In the genomic region with DNA sequence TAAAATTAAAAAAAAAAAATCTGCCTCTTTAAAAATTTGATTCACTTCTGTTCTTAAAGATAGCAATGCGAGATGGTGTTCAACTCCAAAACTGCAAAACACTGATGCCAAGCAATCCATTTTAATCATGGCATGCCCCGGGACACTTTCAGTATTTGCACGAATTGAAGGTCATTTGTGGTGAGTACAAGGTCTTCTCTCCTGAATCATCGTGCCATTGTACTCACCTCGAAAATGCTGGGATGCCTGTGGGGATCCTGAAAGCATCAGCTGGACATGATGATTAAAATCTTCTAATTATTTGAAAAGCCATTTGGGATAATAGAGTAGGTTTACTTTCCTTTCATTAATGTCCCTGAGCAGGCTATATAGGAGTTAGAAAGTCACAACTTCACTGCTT, we compare ENCODE assay signal across 16 cellular contexts.
DNase-seq lines count a peak whose midpoint lies in the region; ATAC-seq and TF ChIP-seq lines count a peak whose summit lies in the region.
"Had no signal": no experiment of that assay in that cellular context is flagged by ENCODE, and none has a peak within 500 bp of the region (broad histone marks: within the 10 kb centered on the region; RNA-seq: fewer than 3 reads in every experiment).

No MANE protein-coding gene starts in this region.

- H3K4me1 ChIP-seq in osteoblast (ENCODE audit: insufficient read depth, low read length) = peaks cover 19% of the 10 kb centered on the region

- H3K36me3 ChIP-seq in osteoblast (ENCODE audit: insufficient read depth, low read length) = no peaks in the 10 kb centered on the region
- H3K36me3 ChIP-seq: brain microvascular endothelial cell had no signal

- no peak overlapping the region for H3K27ac Mint-ChIP-seq in type B pancreatic cell
- no peak overlapping the region for H3K27ac Mint-ChIP-seq in activated T-helper 2 cell treated with anti-CD3 and anti-CD28 coated beads, Interferon-gamma antibody, Interleukin-2, Interleukin-4, amounts not matched to agents 10 μg/mL and 5 μg/mL and 100 μg/mL, durations not matched to agents 14 hours and 24 hours and 36 hours
- H3K27ac Mint-ChIP-seq: activated CD4-positive, alpha-beta T cell treated with anti-CD3 and anti-CD28 coated beads, Interleukin-2, amount 10 ng/mL, durations not matched to agents 7 days and 5 days; activated naive CD4-positive, alpha-beta T cell treated with anti-CD3 and anti-CD28 coated beads, Interleukin-2, amount 10 ng/mL, durations not matched to agents 7 days and 5 days had no signal

- no peaks in the 10 kb centered on the region for H3K36me3 Mint-ChIP-seq in type B pancreatic cell
- no peaks in the 10 kb centered on the region for H3K36me3 Mint-ChIP-seq in activated T-helper 2 cell treated with anti-CD3 and anti-CD28 coated beads, Interferon-gamma antibody, Interleukin-2, Interleukin-4, amounts not matched to agents 10 μg/mL and 5 μg/mL and 100 μg/mL, durations not matched to agents 14 hours and 24 hours and 36 hours (ENCODE audit: low read depth)
- H3K36me3 Mint-ChIP-seq: activated naive CD4-positive, alpha-beta T cell treated with anti-CD3 and anti-CD28 coated beads, Interleukin-2, amount 10 ng/mL, durations not matched to agents 7 days and 5 days had no signal

- H3K4me3 Mint-ChIP-seq in type B pancreatic cell = no peak overlapping the region
- H3K4me3 Mint-ChIP-seq in activated T-helper 2 cell treated with anti-CD3 and anti-CD28 coated beads, Interferon-gamma antibody, Interleukin-2, Interleukin-4, amounts not matched to agents 10 μg/mL and 5 μg/mL and 100 μg/mL, durations not matched to agents 14 hours and 24 hours and 36 hours (ENCODE audit: low read depth) = no peak overlapping the region
- H3K4me3 Mint-ChIP-seq: activated CD4-positive, alpha-beta T cell treated with anti-CD3 and anti-CD28 coated beads, Interleukin-2, amount 10 ng/mL, durations not matched to agents 7 days and 5 days; activated naive CD4-positive, alpha-beta T cell treated with anti-CD3 and anti-CD28 coated beads, Interleukin-2, amount 10 ng/mL, durations not matched to agents 7 days and 5 days had no signal

- no peak overlapping the region for H3K4me3 ChIP-seq in osteoblast (ENCODE audit: insufficient read depth, low read length)
- H3K4me3 ChIP-seq: GM12878 had no signal

- H3K4me2 ChIP-seq in osteoblast (ENCODE audit: insufficient read depth, low read length) = peak overlapping the region; percentile 20

- TF ChIP-seq CTCF in osteoblast (IDR thresholded peaks at IDR 0.05; ENCODE audit: extremely low read depth, low read depth, low read length) (no peak), type B pancreatic cell (conservative IDR thresholded peaks at IDR 0.05) (no peak)

- no peak for ATAC-seq in HG03442 (IDR thresholded peaks at IDR 0.05; ENCODE audit: unreplicated experiment)
- ATAC-seq: GM12878 had no signal

- H4K20me1 ChIP-seq in osteoblast (ENCODE audit: insufficient read depth, low read length) = no peaks in the 10 kb centered on the region

- intact Hi-C loops in activated T-helper 2 cell treated with anti-CD3 and anti-CD28 coated beads, Interferon-gamma antibody, Interleukin-2, Interleukin-4, amounts not matched to agents 10 μg/mL and 5 μg/mL and 100 μg/mL, durations not matched to agents 14 hours and 24 hours and 36 hours (cut with micrococcal nuclease) = no loop called here

- no peaks in the 10 kb centered on the region for H3K9me3 ChIP-seq in osteoblast (ENCODE audit: low read depth, low read length)

- no peaks in the 10 kb centered on the region for H3K9me3 Mint-ChIP-seq in type B pancreatic cell
- H3K9me3 Mint-ChIP-seq in activated T-helper 2 cell treated with anti-CD3 and anti-CD28 coated beads, Interferon-gamma antibody, Interleukin-2, Interleukin-4, amounts not matched to agents 10 μg/mL and 5 μg/mL and 100 μg/mL, durations not matched to agents 14 hours and 24 hours and 36 hours = no peaks in the 10 kb centered on the region
- H3K9me3 Mint-ChIP-seq: activated CD4-positive, alpha-beta T cell treated with anti-CD3 and anti-CD28 coated beads, Interleukin-2, amount 10 ng/mL, durations not matched to agents 7 days and 5 days; activated naive CD4-positive, alpha-beta T cell treated with anti-CD3 and anti-CD28 coated beads, Interleukin-2, amount 10 ng/mL, durations not matched to agents 7 days and 5 days had no signal

- H2AFZ ChIP-seq in osteoblast (ENCODE audit: low read length) = no peak overlapping the region

- H3K27ac ChIP-seq in osteoblast (ENCODE audit: low read depth, low read length) = peak overlapping the region; percentile 5
- H3K27ac ChIP-seq: brain microvascular endothelial cell had no signal

- H3K79me2 ChIP-seq in osteoblast (ENCODE audit: insufficient read depth, low read length) = no peaks in the 10 kb centered on the region

- peak; percentile 48 for DNase-seq in AG08395 (ENCODE audit: low spot score)
- peak; percentile 40 for DNase-seq in HT1080 (ENCODE audit: low read depth)
- peak; percentile 67 for DNase-seq in astrocyte of the hippocampus (ENCODE audit: low read depth, low spot score)
- no peak for DNase-seq in osteoblast (ENCODE audit: insufficient read length, low spot score, missing footprints)
- DNase-seq in activated T-cell treated with anti-CD3 and anti-CD28 coated beads, Interleukin-2, amount 50 U/mL, for 48 hours = no peak
- no peak for DNase-seq in type B pancreatic cell (ENCODE audit: extremely low spot score, unreplicated experiment)
- no peak for DNase-seq in activated T-helper 2 cell treated with anti-CD3 and anti-CD28 coated beads, Interferon-gamma antibody, Interleukin-2, Interleukin-4, amounts not matched to agents 10 μg/mL and 5 μg/mL and 100 μg/mL, durations not matched to agents 14 hours and 24 hours and 36 hours (ENCODE audit: low spot score)
- DNase-seq: activated CD4-positive, alpha-beta T cell treated with anti-CD3 and anti-CD28 coated beads, Interleukin-2, amount 10 ng/mL, durations not matched to agents 7 days and 5 days; activated naive CD4-positive, alpha-beta T cell treated with anti-CD3 and anti-CD28 coated beads, Interleukin-2, amount 10 ng/mL, durations not matched to agents 7 days and 5 days; brain microvascular endothelial cell; head of caudate nucleus; NCI-H2029 treated with DMSO at 0.1 percent for 48 hours; NCI-H510A treated with DMSO at 0.1 percent for 48 hours; stimulated activated CD4-positive, alpha-beta T cell treated with anti-CD3 and anti-CD28 coated beads, Interleukin-2, amount 100 ng/mL, for 24 hours had no signal

- no peaks in the 10 kb centered on the region for H3K27me3 ChIP-seq in osteoblast (ENCODE audit: insufficient read depth, low read length)
- H3K27me3 ChIP-seq: brain microvascular endothelial cell had no signal

- no peaks in the 10 kb centered on the region for H3K4me1 Mint-ChIP-seq in type B pancreatic cell (ENCODE audit: unreplicated experiment)
- no peaks in the 10 kb centered on the region for H3K4me1 Mint-ChIP-seq in activated T-helper 2 cell treated with anti-CD3 and anti-CD28 coated beads, Interferon-gamma antibody, Interleukin-2, Interleukin-4, amounts not matched to agents 10 μg/mL and 5 μg/mL and 100 μg/mL, durations not matched to agents 14 hours and 24 hours and 36 hours (ENCODE audit: low read depth)
- H3K4me1 Mint-ChIP-seq: activated CD4-positive, alpha-beta T cell treated with anti-CD3 and anti-CD28 coated beads, Interleukin-2, amount 10 ng/mL, durations not matched to agents 7 days and 5 days; activated naive CD4-positive, alpha-beta T cell treated with anti-CD3 and anti-CD28 coated beads, Interleukin-2, amount 10 ng/mL, durations not matched to agents 7 days and 5 days had no signal

- H3K27me3 Mint-ChIP-seq in type B pancreatic cell = no peaks in the 10 kb centered on the region
- H3K27me3 Mint-ChIP-seq in activated T-helper 2 cell treated with anti-CD3 and anti-CD28 coated beads, Interferon-gamma antibody, Interleukin-2, Interleukin-4, amounts not matched to agents 10 μg/mL and 5 μg/mL and 100 μg/mL, durations not matched to agents 14 hours and 24 hours and 36 hours (ENCODE audit: low read depth) = peaks cover 2% of the 10 kb centered on the region
- H3K27me3 Mint-ChIP-seq: activated CD4-positive, alpha-beta T cell treated with anti-CD3 and anti-CD28 coated beads, Interleukin-2, amount 10 ng/mL, durations not matched to agents 7 days and 5 days; activated naive CD4-positive, alpha-beta T cell treated with anti-CD3 and anti-CD28 coated beads, Interleukin-2, amount 10 ng/mL, durations not matched to agents 7 days and 5 days had no signal

Comparison
In these comparisons a context has a peak if more than half of its experiments do, and no peak if none do; other contexts are left out.
1. DNase-seq: peak in AG08395 (single experiment), HT1080 (single experiment) and astrocyte of the hippocampus (single experiment); none in osteoblast (single experiment), activated T-cell treated with anti-CD3 and anti-CD28 coated beads, Interleukin-2, amount 50 U/mL, for 48 hours (0 of 2), type B pancreatic cell (single experiment) and activated T-helper 2 cell treated with anti-CD3 and anti-CD28 coated beads, Interferon-gamma antibody, Interleukin-2, Interleukin-4, amounts not matched to agents 10 μg/mL and 5 μg/mL and 100 μg/mL, durations not matched to agents 14 hours and 24 hours and 36 hours (single experiment).